8 cellular contexts compared by ENCODE assay signal in the genomic region with DNA sequence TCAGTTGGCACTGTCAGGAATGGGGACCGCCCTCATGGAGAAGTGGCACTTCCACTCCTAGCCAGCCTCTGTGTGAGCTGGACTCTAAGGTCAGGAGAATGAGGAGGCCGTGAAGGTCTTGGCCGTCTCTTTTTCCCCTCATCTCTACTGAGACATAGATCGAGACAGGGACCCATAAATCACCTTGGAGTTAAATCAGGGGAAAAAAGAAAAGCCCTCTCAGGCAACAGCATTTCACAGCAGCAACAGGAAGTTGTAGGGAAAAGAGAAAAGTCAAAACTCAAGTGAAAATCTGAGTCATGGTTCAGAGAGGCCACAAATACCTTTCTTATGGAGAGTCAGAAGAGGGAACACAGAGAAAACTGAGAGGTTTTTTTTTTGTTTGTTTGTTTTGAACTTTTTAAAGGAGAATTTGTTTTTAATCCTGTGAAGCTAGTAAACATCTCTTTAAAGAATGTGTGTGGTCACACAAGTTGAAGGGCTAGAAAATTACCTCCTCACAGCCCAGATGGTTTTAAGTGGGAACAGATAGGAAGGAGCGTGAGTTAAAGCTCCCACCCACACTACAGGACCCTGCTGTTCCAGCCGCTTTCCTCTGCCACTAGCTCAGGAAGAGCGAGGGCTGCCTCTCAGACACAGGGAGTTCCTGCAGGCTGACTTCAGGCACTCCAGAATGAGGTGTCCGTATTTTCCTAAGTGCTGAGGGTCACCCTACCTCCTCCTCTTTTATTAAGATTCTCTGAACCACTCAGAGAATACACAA. TPM values are rescaled to one million over a fixed set of nuclear protein-coding genes. Genes with fewer than 3 reads are reported as not detected.
DNase-seq lines count a peak whose midpoint lies in the region; ATAC-seq and TF ChIP-seq lines count a peak whose summit lies in the region.

No MANE protein-coding gene starts in this region.

- H4K8ac ChIP-seq in mesendoderm (ENCODE audit: low read depth, low read length): no peak overlapping the region

- TF ChIP-seq CTCF in BJ (IDR thresholded peaks at IDR 0.05; ENCODE audit: insufficient read depth, low read depth, low read length): no peak
- no peak for TF ChIP-seq CTCF in body of pancreas (IDR thresholded peaks at IDR 0.05)

- peak overlapping the region; percentile 60 for H2BK15ac ChIP-seq in mesendoderm (replicated peaks; ENCODE audit: low read depth)

- CTCF ChIA-PET in BJ (lab: Yijun Ruan, JAX): interaction anchor here (1.3 to 1.4 kb wide), 3 partner anchors 9 to 69 kb away, joined by 3 to 8 read pairs (median 5); no protein-coding TSS in a partner anchor

- peak overlapping the region; percentile 17 for H4K5ac ChIP-seq in mesendoderm (ENCODE audit: low read length)

- intact Hi-C loops in body of pancreas (cut with DNase I): no loop called here

- H3K18ac ChIP-seq in mesendoderm (ENCODE audit: low read length): peak overlapping the region; percentile 94

- H3K9ac ChIP-seq in HUES6 (ENCODE audit: low read length) (peak overlapping the region; percentile 73), mesendoderm (ENCODE audit: low read length) (peak overlapping the region; percentile 53)

- H2BK120ac ChIP-seq in mesendoderm (ENCODE audit: low read depth, low read length): peak overlapping the region; percentile 65

- no peak overlapping the region for H3K4me2 ChIP-seq in mesendoderm (ENCODE audit: low read length)

- H3K9me3 ChIP-seq in HUES6 (ENCODE audit: control insufficient read depth, insufficient read depth, low read depth, low read length) (peaks cover 11% of the 10 kb centered on the region), body of pancreas (no peaks in the 10 kb centered on the region)

- H3K9me3 Mint-ChIP-seq in effector memory CD8-positive, alpha-beta T cell: no peaks in the 10 kb centered on the region

- no peak overlapping the region for H3K4me3 Mint-ChIP-seq in effector memory CD8-positive, alpha-beta T cell

- no peaks in the 10 kb centered on the region for H3K79me1 ChIP-seq in mesendoderm (ENCODE audit: low read length)

- DNase-seq in BJ (ENCODE audit: low read depth): peak; percentile 49
- no peak for DNase-seq in body of pancreas
- peak; percentile 87 for DNase-seq in mesendoderm
- DNase-seq in effector CD4-positive, alpha-beta T cell: no peak
- DNase-seq in Ammon's horn (ENCODE audit: low spot score): no peak
- no peak for DNase-seq in NCI-H748 (lab: John Stamatoyannopoulos, UW; ENCODE audit: unreplicated experiment)
- no peak for DNase-seq in effector memory CD8-positive, alpha-beta T cell

- no peaks in the 10 kb centered on the region for H3K4me1 Mint-ChIP-seq in effector memory CD8-positive, alpha-beta T cell (ENCODE audit: low read depth in 2 of 2)

- WGBS in body of pancreas, 2 donors: 57 to 60% methylated on average over 8 of the region's 8 CpGs
- no CpG with 5 or more reads among the region's 8 CpGs for WGBS in mesendoderm (ENCODE audit: extremely low coverage, insufficient coverage, low lambda C conversion rate)

- no peak for ATAC-seq in body of pancreas
- no peak for ATAC-seq in effector memory CD8-positive, alpha-beta T cell (replicated peaks)

- TF ChIP-seq POLR2A in body of pancreas (IDR thresholded peaks at IDR 0.05): no peak

- no peak overlapping the region for H3K23ac ChIP-seq in mesendoderm (ENCODE audit: low read length)

- H3K36me3 Mint-ChIP-seq in effector memory CD8-positive, alpha-beta T cell (ENCODE audit: insufficient read depth): no peaks in the 10 kb centered on the region

- H3K27me3 ChIP-seq in BJ (ENCODE audit: control insufficient read depth, insufficient read depth, low read length) (peaks cover 2% of the 10 kb centered on the region; the same call in 1 of the 2 replicates), HUES6 (ENCODE audit: control insufficient read depth, insufficient read depth, low read length) (no peaks in the 10 kb centered on the region), body of pancreas (no peaks in the 10 kb centered on the region), mesendoderm (ENCODE audit: insufficient read depth, low read length, poor library complexity) (no peaks in the 10 kb centered on the region)

- H3K4me1 ChIP-seq in HUES6 (ENCODE audit: control insufficient read depth, insufficient read depth, low read length) (peaks cover 41% of the 10 kb centered on the region), body of pancreas (peaks cover 36% of the 10 kb centered on the region), mesendoderm (ENCODE audit: control insufficient read depth, low read depth, low read length) (peaks cover 8% of the 10 kb centered on the region)

- H3K79me2 ChIP-seq in mesendoderm (ENCODE audit: control insufficient read depth, insufficient read depth, low read length): no peaks in the 10 kb centered on the region

- H3K4ac ChIP-seq in mesendoderm (ENCODE audit: low read depth, low read length): peak overlapping the region; percentile 76

- no peak overlapping the region for H3K27ac Mint-ChIP-seq in effector memory CD8-positive, alpha-beta T cell

- POLR2A ChIA-PET in BJ (lab: Charles Lee): interaction anchor here (0.6 to 0.7 kb wide), 2 partner anchors 114 to 168 kb away, joined by 5 to 10 read pairs; no protein-coding TSS in a partner anchor

- H3K27me3 Mint-ChIP-seq in effector memory CD8-positive, alpha-beta T cell: peaks cover 68 to 85% of the 10 kb centered on the region in 2 donors

- H3K4me3 ChIP-seq in BJ (ENCODE audit: low read depth, low read length) (no peak overlapping the region), HUES6 (ENCODE audit: low read depth, low read length) (peak overlapping the region; percentile 24; the same call in 1 of the 2 replicates), body of pancreas (no peak overlapping the region), mesendoderm (ENCODE audit: low read length) (no peak overlapping the region)

- peak overlapping the region; percentile 62 for H3K56ac ChIP-seq in mesendoderm (ENCODE audit: low read length)

- H3K36me3 ChIP-seq in BJ (ENCODE audit: control insufficient read depth, insufficient read depth, low read length) (no peaks in the 10 kb centered on the region), HUES6 (ENCODE audit: control insufficient read depth, insufficient read depth, low read length) (no peaks in the 10 kb centered on the region), body of pancreas (replicated peaks in 1 of 2; ENCODE audit: insufficient read depth in 1 of 2, low read depth in 2 of 2) (no peaks in the 10 kb centered on the region), mesendoderm (ENCODE audit: control insufficient read depth, insufficient read depth, low read length) (no peaks in the 10 kb centered on the region)

- no peak overlapping the region for H2AK5ac ChIP-seq in mesendoderm (ENCODE audit: low read length)

- H3K27ac ChIP-seq in HUES6 (ENCODE audit: low read depth, low read length): peak overlapping the region; percentile 87; the same call in 1 of the 2 replicates
- peak overlapping the region in 3 of 4 donors; percentile 39 to 74 (median 70) for H3K27ac ChIP-seq in body of pancreas
- peak overlapping the region; percentile 52 for H3K27ac ChIP-seq in mesendoderm (ENCODE audit: low read depth, low read length)

- H2BK5ac ChIP-seq in mesendoderm (ENCODE audit: low read length): peak overlapping the region; percentile 36

RNA-seq across cellular contexts. Expression of a gene that starts 30.6 kb away (rescaled TPM):
- polyA plus RNA-seq in BJ (2011; rRNA removed): 1.4 and 1.8 TPM in 2 replicates
- polyA minus RNA-seq in BJ (2011; rRNA and poly(A)+ RNA removed): 3.0 and 3.3 TPM in 2 replicates
- total RNA-seq in body of pancreas: 10 to 100 TPM in 1 of 2 donors, 1 to 10 TPM in 1; 9.1 to 22.4 TPM
- 35.6 TPM for polyA plus RNA-seq in mesendoderm (2013, experiment 1 of 2)
- 35.0 TPM for polyA plus RNA-seq in mesendoderm (2013, experiment 2 of 2)

Comparison
In these comparisons a context has a peak if more than half of its experiments do, and no peak if none do; other contexts are left out.
1. DNase-seq: peak in BJ (single experiment) and mesendoderm (single experiment); none in body of pancreas (0 of 4), effector CD4-positive, alpha-beta T cell (single experiment), Ammon's horn (single experiment), NCI-H748 (single experiment) and effector memory CD8-positive, alpha-beta T cell (0 of 3).
2. Peak in every context shown above with its lines, with median percentiles within 50 percentile points of each other: H3K27ac ChIP-seq.